ENCODE assay signal across 8 cellular contexts in the genomic region with DNA sequence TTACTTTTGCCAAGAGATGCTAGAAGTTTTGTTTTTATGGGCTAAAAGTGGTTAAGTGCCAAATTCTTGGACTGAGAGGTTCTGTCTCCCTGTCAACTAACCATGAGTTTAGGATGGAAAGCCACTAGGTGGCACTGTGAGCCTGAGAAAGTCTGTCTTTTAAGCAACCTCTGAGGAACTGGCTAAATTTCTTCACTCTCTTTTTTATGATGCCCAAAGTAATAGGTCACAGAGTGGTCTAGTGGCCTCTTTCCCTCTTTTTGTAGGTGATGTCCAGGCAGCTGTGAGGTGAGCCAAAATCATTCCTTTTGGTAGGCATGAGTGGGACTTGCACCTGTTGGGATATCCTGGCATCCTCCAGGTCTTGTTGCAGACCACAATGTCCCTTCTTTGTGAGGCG. TPM values are rescaled to one million over a fixed set of nuclear protein-coding genes. Genes with fewer than 3 reads are reported as not detected.
DNase-seq lines count a peak whose midpoint lies in the region; ATAC-seq, FAIRE-seq and TF ChIP-seq lines count a peak whose summit lies in the region.

No MANE protein-coding gene starts in this region.

- TF ChIP-seq CTCF in K562 (IDR thresholded peaks at IDR 0.05 in 2 of 3, conservative IDR thresholded peaks at IDR 0.05 in 1 of 3; ENCODE audit: insufficient read depth in 2 of 3, low read depth in 1 of 3, low read length in 3 of 3): peak; percentile 67 to 84 (median 77)

- H3K27me3 ChIP-seq in GM23248 (replicated peaks; ENCODE audit: insufficient read depth) (no peaks in the 10 kb centered on the region), K562 (ENCODE audit: control insufficient read depth in 2 of 2, insufficient read depth in 2 of 2, low read length in 2 of 2) (no peaks in the 10 kb centered on the region), iPS DF 6.9 (ENCODE audit: control insufficient read depth, insufficient read depth, low read length) (no peaks in the 10 kb centered on the region)

- peak; percentile 76 to 82 for TF ChIP-seq RAD21 in K562 (CRISPR knock-in tag; conservative IDR thresholded peaks at IDR 0.05 in 1 of 2, IDR thresholded peaks at IDR 0.05 in 1 of 2)

- CTCF ChIA-PET in K562 (lab: Yijun Ruan, JAX; ENCODE audit: low intra/inter-chr PET ratio): interaction anchor here (1.4 to 6.2 kb wide), 2 partner anchors 311 to 500 kb away, joined by 6 to 70 read pairs; no protein-coding TSS in a partner anchor

- H3K9ac ChIP-seq in GM23248: no peak overlapping the region
- no peak overlapping the region for H3K9ac ChIP-seq in K562 (ENCODE audit: insufficient read depth in 1 of 2, low read depth in 2 of 2, low read length in 2 of 2)

- peaks cover 58% of the 10 kb centered on the region for H3K79me2 ChIP-seq in GM23248 (ENCODE audit: insufficient read depth)
- peaks cover 12% of the 10 kb centered on the region for H3K79me2 ChIP-seq in K562 (ENCODE audit: control insufficient read depth, insufficient read depth, low read length)

- BruUV-seq in K562 (replicated peaks; lab: Mats Ljungman, UMichigan): no TSS peak

- peaks cover 34% of the 10 kb centered on the region for H3F3A ChIP-seq in GM23248 (ENCODE audit: insufficient read depth)

- H3K27ac ChIP-seq in GM23248: peak overlapping the region; percentile 71; the same call in 1 of the 2 replicates
- no peak overlapping the region for H3K27ac ChIP-seq in K562 (ENCODE audit: extremely low read depth, low read depth, low read length)
- no peak overlapping the region for H3K27ac ChIP-seq in iPS DF 6.9 (ENCODE audit: low read length)

- H3K4me3 ChIP-seq in GM23248 (no peak overlapping the region), K562 (no peak overlapping the region), iPS DF 6.9 (ENCODE audit: low read length) (no peak overlapping the region)

- peak; percentile 54 for DNase-seq in CMK (ENCODE audit: low read depth)
- peak; percentile 86 for DNase-seq in GM23248
- DNase-seq in NCI-H2029 (lab: John Stamatoyannopoulos, UW): peak; percentile 55
- peak; percentile 65 to 86 (median 72) for DNase-seq in K562 (ENCODE audit: extremely low read depth in 1 of 4, low spot score in 3 of 4)
- DNase-seq in iPS DF 6.9 (ENCODE audit: low read depth, low spot score): peak; percentile 67
- DNase-seq in stimulated activated CD4-positive, alpha-beta T cell treated with anti-CD3 and anti-CD28 coated beads, Interleukin-12 subunit alpha, Interleukin-12 subunit beta, amount 100 ng/mL, for 48 hours (ENCODE audit: low read depth in 2 of 3, low spot score in 1 of 3): peak; percentile 10 to 80 (median 62)

- no peak for TF ChIP-seq EP300 in K562 (IDR thresholded peaks at IDR 0.05; ENCODE audit: low read length)

- H3K4me1 ChIP-seq in GM23248 (ENCODE audit: insufficient read depth) (peaks cover 19% of the 10 kb centered on the region), K562 (replicated peaks in 1 of 2; ENCODE audit: control insufficient read depth in 2 of 2, insufficient read depth in 2 of 2, low read length in 2 of 2) (no peaks in the 10 kb centered on the region), iPS DF 6.9 (ENCODE audit: control insufficient read depth, insufficient read depth, low read length) (no peaks in the 10 kb centered on the region)

- POLR2A ChIA-PET in K562 (lab: Yijun Ruan, JAX): interaction anchor here (0.6 to 1.5 kb wide), 5 partner anchors 15 to 501 kb away, joined by 3 to 5 read pairs (median 3); no protein-coding TSS in a partner anchor

- TF ChIP-seq POLR2A in K562 (conservative IDR thresholded peaks at IDR 0.05): no peak
- TF ChIP-seq POLR2A in GM18505 (IDR thresholded peaks at IDR 0.05; ENCODE audit: borderline replicate concordance, extremely low read depth, insufficient read depth, insufficient read length): no peak

- no peaks in the 10 kb centered on the region for H3K9me2 ChIP-seq in GM23248 (ENCODE audit: insufficient read depth)

- intact Hi-C loops in K562 (cut with micrococcal nuclease): loop anchor here (1.0 to 10.0 kb wide), 4 partner anchors 216 to 501 kb away; no protein-coding TSS in a partner anchor

- in situ Hi-C loops in GM23248 (cut with MboI): no loop called here
- in situ Hi-C loops in K562 (cut with MboI): no loop called here

- H4K20me1 ChIP-seq in GM23248 (ENCODE audit: insufficient read depth): no peaks in the 10 kb centered on the region
- no peaks in the 10 kb centered on the region for H4K20me1 ChIP-seq in K562 (replicated peaks; ENCODE audit: control insufficient read depth, insufficient read depth, low read length)

- H2AFZ ChIP-seq in GM23248 (no peak overlapping the region), K562 (ENCODE audit: low read depth, low read length) (no peak overlapping the region)

- FAIRE-seq in TTC549 (lab: Jason Lieb, UNC) (peak; percentile 32), K562 (lab: Jason Lieb, UNC) (peak; percentile 88)

- H3K9me1 ChIP-seq in K562 (ENCODE audit: control insufficient read depth, insufficient read depth, low read length): no peaks in the 10 kb centered on the region

- ATAC-seq in K562 (peak; percentile 97), GM18505 (IDR thresholded peaks at IDR 0.05; ENCODE audit: unreplicated experiment) (no peak)

- H3K4me2 ChIP-seq in GM23248 (ENCODE audit: unreplicated experiment) (peak overlapping the region; percentile 40), K562 (ENCODE audit: insufficient read depth, low read length) (no peak overlapping the region)

- H3K36me3 ChIP-seq in GM23248 (ENCODE audit: low read depth) (peaks cover 56% of the 10 kb centered on the region), K562 (ENCODE audit: control insufficient read depth, insufficient read depth, low read length) (peaks cover 97% of the 10 kb centered on the region), iPS DF 6.9 (ENCODE audit: control insufficient read depth, insufficient read depth, low read length) (peaks cover 7% of the 10 kb centered on the region; the same call in 1 of the 2 replicates)

- WGBS in GM23248 (ENCODE audit: low coverage in 1 of 2, low lambda C conversion rate in 2 of 2, missing lambda C conversion rate in 2 of 2), 2 experiments: 94 to 100% methylated on average over 1 of the region's 1 CpG
- WGBS in K562 (ENCODE audit: insufficient coverage, low coverage, missing lambda C conversion rate): 100% methylated on average over 1 of the region's 1 CpG
- WGBS in iPS DF 6.9 (ENCODE audit: insufficient coverage, insufficient read length): no CpG with 5 or more reads among the region's 1 CpG

- H3K9me3 ChIP-seq in GM23248 (ENCODE audit: low read depth) (no peaks in the 10 kb centered on the region), K562 (replicated peaks; ENCODE audit: control insufficient read depth, insufficient read depth, low read depth, low read length) (peaks cover 15% of the 10 kb centered on the region), iPS DF 6.9 (ENCODE audit: control insufficient read depth, insufficient read depth, low read length) (no peaks in the 10 kb centered on the region; the same call in 1 of the 2 replicates)

TF ChIP-seq in K562, 482 proteins besides CTCF, POLR2A, EP300 and RAD21 (continues in another document):
- TF ChIP-seq, protein P1, sequence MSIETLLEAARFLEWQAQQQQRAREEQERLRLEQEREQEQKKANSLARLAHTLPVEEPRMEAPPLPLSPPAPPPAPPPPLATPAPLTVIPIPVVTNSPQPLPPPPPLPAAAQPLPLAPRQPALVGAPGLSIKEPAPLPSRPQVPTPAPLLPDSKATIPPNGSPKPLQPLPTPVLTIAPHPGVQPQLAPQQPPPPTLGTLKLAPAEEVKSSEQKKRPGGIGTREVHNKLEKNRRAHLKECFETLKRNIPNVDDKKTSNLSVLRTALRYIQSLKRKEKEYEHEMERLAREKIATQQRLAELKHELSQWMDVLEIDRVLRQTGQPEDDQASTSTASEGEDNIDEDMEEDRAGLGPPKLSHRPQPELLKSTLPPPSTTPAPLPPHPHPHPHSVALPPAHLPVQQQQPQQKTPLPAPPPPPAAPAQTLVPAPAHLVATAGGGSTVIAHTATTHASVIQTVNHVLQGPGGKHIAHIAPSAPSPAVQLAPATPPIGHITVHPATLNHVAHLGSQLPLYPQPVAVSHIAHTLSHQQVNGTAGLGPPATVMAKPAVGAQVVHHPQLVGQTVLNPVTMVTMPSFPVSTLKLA (conservative IDR thresholded peaks at IDR 0.05): 0 out of 4 replicates have a peak, but pooled peaks of 1 of the 2 experiments have one; percentile 10
- TF ChIP-seq POLR2B (IDR thresholded peaks at IDR 0.05; ENCODE audit: low read depth, partially characterized antibody) (no peak), ZNF561 (CRISPR knock-in tag; conservative IDR thresholded peaks at IDR 0.05) (no peak), EWSR1 (IDR thresholded peaks at IDR 0.05; ENCODE audit: borderline replicate concordance, low read depth, partially characterized antibody) (no peak)

RNA-seq across cellular contexts. Expression of a gene that starts 56.8 kb away (rescaled TPM):
- total RNA-seq in GM23248 (2014; rRNA removed; shearing (Covaris generic)): 174 and 184 TPM in 2 replicates
- polyA plus RNA-seq in GM23248 (2016; fragmentation: Nextera tagmentation; extraction: Ambion mirVana) (128 and 137 TPM in 2 replicates), K562 (2011; rRNA removed) (164 and 203 TPM in 2 replicates), K562 (2014; fragmentation: Illumina TruSeq; extraction: Trizol) (191 and 200 TPM in 2 replicates), K562 (2014; fragmentation: Nextera tagmentation; extraction: Ambion mirVana) (10 to 100 TPM; 46.5 to 87.6 TPM), K562 (2014; rRNA removed) (143 and 157 TPM in 2 replicates)
- total RNA-seq in K562 (2011; cell fraction: chromatin; rRNA removed; ENCODE audit: low replicate concordance): 728 and 962 TPM in 2 replicates
- 223 and 275 TPM in 2 replicates for total RNA-seq in K562 (2011; cell fraction: nucleolus; rRNA removed)
- total RNA-seq in K562 (2011; cell fraction: nucleoplasm; rRNA removed): 410 and 447 TPM in 2 replicates
- total RNA-seq in K562 (2014; rRNA removed) (197 and 206 TPM in 2 replicates), K562 (2014; rRNA removed; fragmentation: Illumina TruSeq; extraction: Trizol) (158 and 173 TPM in 2 replicates), K562 (2015; rRNA removed; fragmentation: Illumina TruSeq; extraction: Trizol) (211 and 215 TPM in 2 replicates), K562 (2021) (307 and 314 TPM in 2 replicates)
- 159 and 180 TPM in 2 replicates for polyA plus RNA-seq in K562 (2011; cell fraction: cytosol; rRNA removed)
- 130 and 146 TPM in 2 replicates for polyA plus RNA-seq in K562 (2011; cell fraction: nucleus; rRNA removed)
- 220 and 458 TPM in 2 replicates for polyA plus RNA-seq in K562 (2012)
- polyA minus RNA-seq in K562 (2011; rRNA and poly(A)+ RNA removed): 438 and 467 TPM in 2 replicates
- polyA minus RNA-seq in K562 (2011; cell fraction: cytosol; rRNA and poly(A)+ RNA removed): 214 and 244 TPM in 2 replicates
- polyA minus RNA-seq in K562 (2011; cell fraction: nucleus; rRNA and poly(A)+ RNA removed): 190 and 337 TPM in 2 replicates
